1 cellular context compared by ENCODE assay signal in the genomic region with DNA sequence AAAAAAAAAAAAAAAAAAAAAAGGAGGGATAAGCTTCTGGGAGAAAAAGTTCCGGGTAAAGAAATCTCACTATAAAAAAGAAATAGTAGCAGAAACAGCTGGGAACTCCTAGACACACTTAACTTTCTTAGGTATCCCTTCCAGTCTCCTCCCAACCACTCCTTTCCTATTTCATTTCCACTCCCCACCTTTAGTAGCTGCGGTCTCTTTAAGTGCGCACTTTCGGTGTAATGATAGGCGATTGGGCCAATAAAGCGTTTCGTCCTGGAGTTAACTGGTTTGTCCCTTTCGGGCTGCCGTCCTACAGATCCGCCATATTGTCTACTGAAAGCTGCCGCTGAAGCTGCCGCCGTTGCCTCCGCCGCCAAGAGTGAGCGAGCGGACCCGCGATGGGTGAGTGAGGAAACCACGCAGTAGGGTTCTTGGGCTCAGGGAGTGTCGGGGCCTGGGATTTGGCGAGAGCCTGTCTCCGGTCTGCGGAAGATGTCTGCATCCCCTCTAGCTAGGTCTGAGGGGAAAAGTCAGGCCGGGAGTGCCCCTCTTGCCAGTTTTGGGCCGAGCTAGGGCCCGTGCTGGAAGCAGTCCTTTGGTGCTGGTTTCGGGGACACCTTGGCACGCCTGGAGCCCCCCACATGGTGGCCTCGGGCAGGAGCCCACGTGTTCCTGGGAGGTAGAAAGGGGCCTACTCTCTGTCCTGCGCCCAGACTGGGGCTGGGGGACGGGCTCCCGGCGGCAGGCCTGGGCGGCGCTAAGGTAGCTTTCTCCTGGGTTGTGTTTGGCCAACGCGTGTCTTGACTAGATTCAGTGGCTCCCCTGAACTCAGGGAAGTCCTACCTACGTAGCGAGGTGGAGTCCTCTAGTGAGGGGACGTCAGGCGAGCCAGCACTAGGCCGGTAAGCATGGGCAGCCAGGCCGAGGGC.
TF ChIP-seq lines count a peak whose summit lies in the region.

A gene (plus strand): TSS at position 315 of the 920 bp plus-strand sequence. CDS start 75 bp downstream, at position 390.

TF ChIP-seq in K562, 482 proteins besides CTCF, POLR2A, EP300 and RAD21 (continued from another document and continues in another):
- TF ChIP-seq, protein P1, sequence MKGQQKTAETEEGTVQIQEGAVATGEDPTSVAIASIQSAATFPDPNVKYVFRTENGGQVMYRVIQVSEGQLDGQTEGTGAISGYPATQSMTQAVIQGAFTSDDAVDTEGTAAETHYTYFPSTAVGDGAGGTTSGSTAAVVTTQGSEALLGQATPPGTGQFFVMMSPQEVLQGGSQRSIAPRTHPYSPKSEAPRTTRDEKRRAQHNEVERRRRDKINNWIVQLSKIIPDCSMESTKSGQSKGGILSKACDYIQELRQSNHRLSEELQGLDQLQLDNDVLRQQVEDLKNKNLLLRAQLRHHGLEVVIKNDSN (CRISPR knock-in tag; IDR thresholded peaks at IDR 0.05), result peak; percentile 55
- no peak; the same call in 1 of the 2 replicates for TF ChIP-seq STAG1 (CRISPR knock-in tag; IDR thresholded peaks at IDR 0.05; ENCODE audit: borderline replicate concordance)
- TF ChIP-seq TAF1 (IDR thresholded peaks at IDR 0.05; ENCODE audit: control insufficient read depth, extremely low read depth, insufficient read depth, low read length, severe bottlenecking), result peak; percentile 91
- no peak for TF ChIP-seq ZNF146 (CRISPR knock-in tag; IDR thresholded peaks at IDR 0.05; ENCODE audit: unreplicated experiment)
- TF ChIP-seq, protein P2, sequence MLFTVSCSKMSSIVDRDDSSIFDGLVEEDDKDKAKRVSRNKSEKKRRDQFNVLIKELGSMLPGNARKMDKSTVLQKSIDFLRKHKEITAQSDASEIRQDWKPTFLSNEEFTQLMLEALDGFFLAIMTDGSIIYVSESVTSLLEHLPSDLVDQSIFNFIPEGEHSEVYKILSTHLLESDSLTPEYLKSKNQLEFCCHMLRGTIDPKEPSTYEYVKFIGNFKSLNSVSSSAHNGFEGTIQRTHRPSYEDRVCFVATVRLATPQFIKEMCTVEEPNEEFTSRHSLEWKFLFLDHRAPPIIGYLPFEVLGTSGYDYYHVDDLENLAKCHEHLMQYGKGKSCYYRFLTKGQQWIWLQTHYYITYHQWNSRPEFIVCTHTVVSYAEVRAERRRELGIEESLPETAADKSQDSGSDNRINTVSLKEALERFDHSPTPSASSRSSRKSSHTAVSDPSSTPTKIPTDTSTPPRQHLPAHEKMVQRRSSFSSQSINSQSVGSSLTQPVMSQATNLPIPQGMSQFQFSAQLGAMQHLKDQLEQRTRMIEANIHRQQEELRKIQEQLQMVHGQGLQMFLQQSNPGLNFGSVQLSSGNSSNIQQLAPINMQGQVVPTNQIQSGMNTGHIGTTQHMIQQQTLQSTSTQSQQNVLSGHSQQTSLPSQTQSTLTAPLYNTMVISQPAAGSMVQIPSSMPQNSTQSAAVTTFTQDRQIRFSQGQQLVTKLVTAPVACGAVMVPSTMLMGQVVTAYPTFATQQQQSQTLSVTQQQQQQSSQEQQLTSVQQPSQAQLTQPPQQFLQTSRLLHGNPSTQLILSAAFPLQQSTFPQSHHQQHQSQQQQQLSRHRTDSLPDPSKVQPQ (CRISPR knock-in tag; IDR thresholded peaks at IDR 0.05; ENCODE audit: borderline replicate concordance), result no peak
- TF ChIP-seq ZNF175 (CRISPR knock-in tag; IDR thresholded peaks at IDR 0.05; ENCODE audit: low read depth), result no peak
- peak; percentile 66 for TF ChIP-seq POLR2B (IDR thresholded peaks at IDR 0.05; ENCODE audit: low read depth, partially characterized antibody)
- TF ChIP-seq ZNF232 (CRISPR knock-in tag; IDR thresholded peaks at IDR 0.05), result peak; percentile 83
- no peak for TF ChIP-seq MTF1 (CRISPR knock-in tag; IDR thresholded peaks at IDR 0.05; ENCODE audit: borderline replicate concordance)
- no peak for TF ChIP-seq SMARCC2 (IDR thresholded peaks at IDR 0.05; ENCODE audit: low read depth)
- no peak for TF ChIP-seq FUS (optimal IDR thresholded peaks at IDR 0.05; ENCODE audit: low read depth, low read length)
- TF ChIP-seq, protein P3, sequence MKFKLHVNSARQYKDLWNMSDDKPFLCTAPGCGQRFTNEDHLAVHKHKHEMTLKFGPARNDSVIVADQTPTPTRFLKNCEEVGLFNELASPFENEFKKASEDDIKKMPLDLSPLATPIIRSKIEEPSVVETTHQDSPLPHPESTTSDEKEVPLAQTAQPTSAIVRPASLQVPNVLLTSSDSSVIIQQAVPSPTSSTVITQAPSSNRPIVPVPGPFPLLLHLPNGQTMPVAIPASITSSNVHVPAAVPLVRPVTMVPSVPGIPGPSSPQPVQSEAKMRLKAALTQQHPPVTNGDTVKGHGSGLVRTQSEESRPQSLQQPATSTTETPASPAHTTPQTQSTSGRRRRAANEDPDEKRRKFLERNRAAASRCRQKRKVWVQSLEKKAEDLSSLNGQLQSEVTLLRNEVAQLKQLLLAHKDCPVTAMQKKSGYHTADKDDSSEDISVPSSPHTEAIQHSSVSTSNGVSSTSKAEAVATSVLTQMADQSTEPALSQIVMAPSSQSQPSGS (CRISPR knock-in tag; IDR thresholded peaks at IDR 0.05), result no peak
- TF ChIP-seq ZKSCAN3 (CRISPR knock-in tag; IDR thresholded peaks at IDR 0.05), result no peak
- TF ChIP-seq ZNF174 (CRISPR knock-in tag; IDR thresholded peaks at IDR 0.05), result no peak
- no peak for TF ChIP-seq POLR3A (IDR thresholded peaks at IDR 0.05; ENCODE audit: borderline replicate concordance, extremely low read depth, insufficient read depth, insufficient read length)
- no peak for TF ChIP-seq RAD51 (IDR thresholded peaks at IDR 0.05; ENCODE audit: borderline replicate concordance, low read depth)
- no peak for TF ChIP-seq ZNF79 (CRISPR knock-in tag; IDR thresholded peaks at IDR 0.05; ENCODE audit: low read depth)
- no peak for TF ChIP-seq ZNF785 (CRISPR knock-in tag; IDR thresholded peaks at IDR 0.05)
- 0 out of 2 replicates have a peak, but pooled peaks have one; percentile 12 for TF ChIP-seq OTX1 (CRISPR knock-in tag; IDR thresholded peaks at IDR 0.05)
- TF ChIP-seq, protein P4, sequence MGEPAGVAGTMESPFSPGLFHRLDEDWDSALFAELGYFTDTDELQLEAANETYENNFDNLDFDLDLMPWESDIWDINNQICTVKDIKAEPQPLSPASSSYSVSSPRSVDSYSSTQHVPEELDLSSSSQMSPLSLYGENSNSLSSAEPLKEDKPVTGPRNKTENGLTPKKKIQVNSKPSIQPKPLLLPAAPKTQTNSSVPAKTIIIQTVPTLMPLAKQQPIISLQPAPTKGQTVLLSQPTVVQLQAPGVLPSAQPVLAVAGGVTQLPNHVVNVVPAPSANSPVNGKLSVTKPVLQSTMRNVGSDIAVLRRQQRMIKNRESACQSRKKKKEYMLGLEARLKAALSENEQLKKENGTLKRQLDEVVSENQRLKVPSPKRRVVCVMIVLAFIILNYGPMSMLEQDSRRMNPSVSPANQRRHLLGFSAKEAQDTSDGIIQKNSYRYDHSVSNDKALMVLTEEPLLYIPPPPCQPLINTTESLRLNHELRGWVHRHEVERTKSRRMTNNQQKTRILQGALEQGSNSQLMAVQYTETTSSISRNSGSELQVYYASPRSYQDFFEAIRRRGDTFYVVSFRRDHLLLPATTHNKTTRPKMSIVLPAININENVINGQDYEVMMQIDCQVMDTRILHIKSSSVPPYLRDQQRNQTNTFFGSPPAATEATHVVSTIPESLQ (CRISPR knock-in tag; IDR thresholded peaks at IDR 0.05), result 0 out of 2 replicates have a peak, but pooled peaks have one; percentile 72
- TF ChIP-seq, protein P5, sequence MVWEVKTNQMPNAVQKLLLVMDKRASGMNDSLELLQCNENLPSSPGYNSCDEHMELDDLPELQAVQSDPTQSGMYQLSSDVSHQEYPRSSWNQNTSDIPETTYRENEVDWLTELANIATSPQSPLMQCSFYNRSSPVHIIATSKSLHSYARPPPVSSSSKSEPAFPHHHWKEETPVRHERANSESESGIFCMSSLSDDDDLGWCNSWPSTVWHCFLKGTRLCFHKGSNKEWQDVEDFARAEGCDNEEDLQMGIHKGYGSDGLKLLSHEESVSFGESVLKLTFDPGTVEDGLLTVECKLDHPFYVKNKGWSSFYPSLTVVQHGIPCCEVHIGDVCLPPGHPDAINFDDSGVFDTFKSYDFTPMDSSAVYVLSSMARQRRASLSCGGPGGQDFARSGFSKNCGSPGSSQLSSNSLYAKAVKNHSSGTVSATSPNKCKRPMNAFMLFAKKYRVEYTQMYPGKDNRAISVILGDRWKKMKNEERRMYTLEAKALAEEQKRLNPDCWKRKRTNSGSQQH (CRISPR knock-in tag; IDR thresholded peaks at IDR 0.05), result no peak
- peak; percentile 19 to 26; a peak in 3 of 4 replicates for TF ChIP-seq NRF1 (conservative IDR thresholded peaks at IDR 0.05 in 1 of 2, IDR thresholded peaks at IDR 0.05 in 1 of 2)
- no peak for TF ChIP-seq ZNF668 (CRISPR knock-in tag; IDR thresholded peaks at IDR 0.05)
- TF ChIP-seq ZFX (CRISPR knock-in tag; IDR thresholded peaks at IDR 0.05), result peak; percentile 98
- no peak for TF ChIP-seq ESRRB (CRISPR knock-in tag; IDR thresholded peaks at IDR 0.05; ENCODE audit: borderline replicate concordance)
- peak; percentile 37; the same call in 1 of the 2 replicates for TF ChIP-seq ZBED1 (IDR thresholded peaks at IDR 0.05)
- TF ChIP-seq, protein P6, sequence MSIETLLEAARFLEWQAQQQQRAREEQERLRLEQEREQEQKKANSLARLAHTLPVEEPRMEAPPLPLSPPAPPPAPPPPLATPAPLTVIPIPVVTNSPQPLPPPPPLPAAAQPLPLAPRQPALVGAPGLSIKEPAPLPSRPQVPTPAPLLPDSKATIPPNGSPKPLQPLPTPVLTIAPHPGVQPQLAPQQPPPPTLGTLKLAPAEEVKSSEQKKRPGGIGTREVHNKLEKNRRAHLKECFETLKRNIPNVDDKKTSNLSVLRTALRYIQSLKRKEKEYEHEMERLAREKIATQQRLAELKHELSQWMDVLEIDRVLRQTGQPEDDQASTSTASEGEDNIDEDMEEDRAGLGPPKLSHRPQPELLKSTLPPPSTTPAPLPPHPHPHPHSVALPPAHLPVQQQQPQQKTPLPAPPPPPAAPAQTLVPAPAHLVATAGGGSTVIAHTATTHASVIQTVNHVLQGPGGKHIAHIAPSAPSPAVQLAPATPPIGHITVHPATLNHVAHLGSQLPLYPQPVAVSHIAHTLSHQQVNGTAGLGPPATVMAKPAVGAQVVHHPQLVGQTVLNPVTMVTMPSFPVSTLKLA (conservative IDR thresholded peaks at IDR 0.05), result peak; percentile 75 to 81
- no peak for TF ChIP-seq EZH2 (IDR thresholded peaks at IDR 0.05; ENCODE audit: borderline replicate concordance, low read depth, low read length)
- TF ChIP-seq RBM15 (IDR thresholded peaks at IDR 0.05; ENCODE audit: insufficient read depth, low read length), result no peak
- TF ChIP-seq RBM14 (IDR thresholded peaks at IDR 0.05; ENCODE audit: borderline replicate concordance, insufficient read depth, low read depth, low read length), result no peak
- TF ChIP-seq MAZ (CRISPR knock-in tag; conservative IDR thresholded peaks at IDR 0.05 in 1 of 2, IDR thresholded peaks at IDR 0.05 in 1 of 2), result peak in 1 of 2 experiments; percentile 72; a peak in 1 of 4 replicates
- TF ChIP-seq SNRNP70 (optimal IDR thresholded peaks at IDR 0.05; ENCODE audit: low read depth, low read length), result no peak
- TF ChIP-seq, protein P7, sequence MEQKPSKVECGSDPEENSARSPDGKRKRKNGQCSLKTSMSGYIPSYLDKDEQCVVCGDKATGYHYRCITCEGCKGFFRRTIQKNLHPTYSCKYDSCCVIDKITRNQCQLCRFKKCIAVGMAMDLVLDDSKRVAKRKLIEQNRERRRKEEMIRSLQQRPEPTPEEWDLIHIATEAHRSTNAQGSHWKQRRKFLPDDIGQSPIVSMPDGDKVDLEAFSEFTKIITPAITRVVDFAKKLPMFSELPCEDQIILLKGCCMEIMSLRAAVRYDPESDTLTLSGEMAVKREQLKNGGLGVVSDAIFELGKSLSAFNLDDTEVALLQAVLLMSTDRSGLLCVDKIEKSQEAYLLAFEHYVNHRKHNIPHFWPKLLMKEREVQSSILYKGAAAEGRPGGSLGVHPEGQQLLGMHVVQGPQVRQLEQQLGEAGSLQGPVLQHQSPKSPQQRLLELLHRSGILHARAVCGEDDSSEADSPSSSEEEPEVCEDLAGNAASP (IDR thresholded peaks at IDR 0.05), result no peak
- TF ChIP-seq, protein P8, sequence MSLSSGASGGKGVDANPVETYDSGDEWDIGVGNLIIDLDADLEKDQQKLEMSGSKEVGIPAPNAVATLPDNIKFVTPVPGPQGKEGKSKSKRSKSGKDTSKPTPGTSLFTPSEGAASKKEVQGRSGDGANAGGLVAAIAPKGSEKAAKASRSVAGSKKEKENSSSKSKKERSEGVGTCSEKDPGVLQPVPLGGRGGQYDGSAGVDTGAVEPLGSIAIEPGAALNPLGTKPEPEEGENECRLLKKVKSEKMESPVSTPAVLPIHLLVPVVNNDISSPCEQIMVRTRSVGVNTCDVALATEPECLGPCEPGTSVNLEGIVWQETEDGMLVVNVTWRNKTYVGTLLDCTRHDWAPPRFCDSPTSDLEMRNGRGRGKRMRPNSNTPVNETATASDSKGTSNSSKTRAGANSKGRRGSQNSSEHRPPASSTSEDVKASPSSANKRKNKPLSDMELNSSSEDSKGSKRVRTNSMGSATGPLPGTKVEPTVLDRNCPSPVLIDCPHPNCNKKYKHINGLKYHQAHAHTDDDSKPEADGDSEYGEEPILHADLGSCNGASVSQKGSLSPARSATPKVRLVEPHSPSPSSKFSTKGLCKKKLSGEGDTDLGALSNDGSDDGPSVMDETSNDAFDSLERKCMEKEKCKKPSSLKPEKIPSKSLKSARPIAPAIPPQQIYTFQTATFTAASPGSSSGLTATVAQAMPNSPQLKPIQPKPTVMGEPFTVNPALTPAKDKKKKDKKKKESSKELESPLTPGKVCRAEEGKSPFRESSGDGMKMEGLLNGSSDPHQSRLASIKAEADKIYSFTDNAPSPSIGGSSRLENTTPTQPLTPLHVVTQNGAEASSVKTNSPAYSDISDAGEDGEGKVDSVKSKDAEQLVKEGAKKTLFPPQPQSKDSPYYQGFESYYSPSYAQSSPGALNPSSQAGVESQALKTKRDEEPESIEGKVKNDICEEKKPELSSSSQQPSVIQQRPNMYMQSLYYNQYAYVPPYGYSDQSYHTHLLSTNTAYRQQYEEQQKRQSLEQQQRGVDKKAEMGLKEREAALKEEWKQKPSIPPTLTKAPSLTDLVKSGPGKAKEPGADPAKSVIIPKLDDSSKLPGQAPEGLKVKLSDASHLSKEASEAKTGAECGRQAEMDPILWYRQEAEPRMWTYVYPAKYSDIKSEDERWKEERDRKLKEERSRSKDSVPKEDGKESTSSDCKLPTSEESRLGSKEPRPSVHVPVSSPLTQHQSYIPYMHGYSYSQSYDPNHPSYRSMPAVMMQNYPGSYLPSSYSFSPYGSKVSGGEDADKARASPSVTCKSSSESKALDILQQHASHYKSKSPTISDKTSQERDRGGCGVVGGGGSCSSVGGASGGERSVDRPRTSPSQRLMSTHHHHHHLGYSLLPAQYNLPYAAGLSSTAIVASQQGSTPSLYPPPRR (CRISPR knock-in tag; IDR thresholded peaks at IDR 0.05; ENCODE audit: borderline replicate concordance), result no peak
- TF ChIP-seq CBFA2T3 (IDR thresholded peaks at IDR 0.05), result no peak
- TF ChIP-seq SUPT5H (IDR thresholded peaks at IDR 0.05), result peak; percentile 86
- TF ChIP-seq KLF13 (tag; IDR thresholded peaks at IDR 0.05; ENCODE audit: borderline replicate concordance, low read depth), result no peak; the same call in 1 of the 2 replicates
- no peak for TF ChIP-seq ZNF551 (CRISPR knock-in tag; IDR thresholded peaks at IDR 0.05)
- TF ChIP-seq CHCHD3 (CRISPR knock-in tag; IDR thresholded peaks at IDR 0.05), result no peak
- no peak for TF ChIP-seq ZNF75A (CRISPR knock-in tag; IDR thresholded peaks at IDR 0.05)
- TF ChIP-seq ZNF699 (CRISPR knock-in tag; IDR thresholded peaks at IDR 0.05; ENCODE audit: insufficient replicate concordance), result no peak
- TF ChIP-seq PTBP1 (IDR thresholded peaks at IDR 0.05; ENCODE audit: low read depth, low read length), result no peak
- TF ChIP-seq ZKSCAN1 (IDR thresholded peaks at IDR 0.05; ENCODE audit: low read depth, low read length), result peak; percentile 84
- peak; percentile 65 for TF ChIP-seq DACH1 (IDR thresholded peaks at IDR 0.05; ENCODE audit: partially characterized antibody)
- TF ChIP-seq BCL6 (CRISPR knock-in tag; IDR thresholded peaks at IDR 0.05), result no peak
- peak; percentile 42; the same call in 1 of the 2 replicates for TF ChIP-seq ZNF589 (CRISPR knock-in tag; IDR thresholded peaks at IDR 0.05; ENCODE audit: low read depth)
